In genomic region chr9:93291536-93292287, GRCh38 we compare ENCODE assay signal across 18 cellular contexts.
"Had no signal": no experiment of that assay in that cellular context is flagged by ENCODE, and none has a peak within 500 bp of the region (broad histone marks: within the 10 kb centered on the region; RNA-seq: fewer than 3 reads in every experiment).

No MANE protein-coding gene starts in this region.

- H3K27ac Mint-ChIP-seq: activated CD4-positive, alpha-beta T cell treated with anti-CD3 and anti-CD28 coated beads, Interleukin-2, amount 10 ng/mL, durations not matched to agents 7 days and 5 days; activated CD8-positive, alpha-beta T cell treated with anti-CD3 and anti-CD28 coated beads, Interleukin-2, amount 10 ng/mL, durations not matched to agents 7 days and 5 days; activated naive CD8-positive, alpha-beta T cell treated with anti-CD3 and anti-CD28 coated beads for 36 hours; activated T-cell treated with anti-CD3 and anti-CD28 coated beads, Interleukin-2, amount 50 U/mL, for 24 hours; naive B cell had no signal

- H3K27me3 Mint-ChIP-seq: activated naive CD8-positive, alpha-beta T cell treated with anti-CD3 and anti-CD28 coated beads for 36 hours had no signal

- ATAC-seq: activated CD8-positive, alpha-beta T cell treated with anti-CD3 and anti-CD28 coated beads, Interleukin-2, amount 10 ng/mL, durations not matched to agents 7 days and 5 days; left colon; lower lobe of right lung had no signal

- H3K27me3 ChIP-seq: breast epithelium had no signal

- H3K4me1 ChIP-seq: breast epithelium, lower lobe of right lung, prostate gland, tibial artery had no signal

- H3K27ac ChIP-seq: breast epithelium, lower lobe of right lung, prostate gland, tibial artery, WERI-Rb-1 had no signal

- H3K36me3 Mint-ChIP-seq: activated naive CD8-positive, alpha-beta T cell treated with anti-CD3 and anti-CD28 coated beads for 36 hours; naive B cell had no signal

- H3K9me3 Mint-ChIP-seq: activated CD4-positive, alpha-beta T cell treated with anti-CD3 and anti-CD28 coated beads, Interleukin-2, amount 10 ng/mL, durations not matched to agents 7 days and 5 days; activated naive CD8-positive, alpha-beta T cell treated with anti-CD3 and anti-CD28 coated beads for 36 hours; activated T-cell treated with anti-CD3 and anti-CD28 coated beads, Interleukin-2, amount 50 U/mL, for 24 hours; central memory CD8-positive, alpha-beta T cell; naive B cell; stimulated activated naive CD8-positive, alpha-beta T cell treated with anti-CD3 and anti-CD28 coated beads, Interleukin-15, Interleukin-2, amounts not matched to agents 100 ng/mL and 50 ng/mL, for 24 hours had no signal

- H3K4me3 ChIP-seq: breast epithelium, lower lobe of right lung, prostate gland, tibial artery had no signal

- DNase-seq: activated CD4-positive, alpha-beta T cell treated with anti-CD3 and anti-CD28 coated beads, Interleukin-2, amount 10 ng/mL, durations not matched to agents 7 days and 5 days; activated CD4-positive, CD25-positive, alpha-beta regulatory T cell treated with anti-CD3 and anti-CD28 coated beads, Interleukin-2, amount 50 U/mL, for 72 hours; activated CD8-positive, alpha-beta T cell treated with anti-CD3 and anti-CD28 coated beads, Interleukin-2, amount 10 ng/mL, durations not matched to agents 7 days and 5 days; activated naive CD4-positive, alpha-beta T cell treated with Interleukin-2 at 50 U/mL for 16 hours; activated naive CD8-positive, alpha-beta T cell treated with anti-CD3 and anti-CD28 coated beads for 36 hours; activated T-cell treated with anti-CD3 and anti-CD28 coated beads, Interleukin-2, amount 50 U/mL, for 24 hours; effector memory CD4-positive, alpha-beta T cell; lower lobe of right lung; naive B cell; stimulated activated CD4-positive, alpha-beta T cell treated with anti-CD3 and anti-CD28 coated beads, Interleukin-12 subunit alpha, Interleukin-12 subunit beta, amount 100 ng/mL, for 4 hours; substantia nigra; WERI-Rb-1 had no signal

- H3K4me3 Mint-ChIP-seq: activated CD4-positive, alpha-beta T cell treated with anti-CD3 and anti-CD28 coated beads, Interleukin-2, amount 10 ng/mL, durations not matched to agents 7 days and 5 days; activated CD8-positive, alpha-beta T cell treated with anti-CD3 and anti-CD28 coated beads, Interleukin-2, amount 10 ng/mL, durations not matched to agents 7 days and 5 days; activated naive CD8-positive, alpha-beta T cell treated with anti-CD3 and anti-CD28 coated beads for 36 hours; activated T-cell treated with anti-CD3 and anti-CD28 coated beads, Interleukin-2, amount 50 U/mL, for 24 hours; central memory CD8-positive, alpha-beta T cell; naive B cell; stimulated activated naive CD8-positive, alpha-beta T cell treated with anti-CD3 and anti-CD28 coated beads, Interleukin-15, Interleukin-2, amounts not matched to agents 100 ng/mL and 50 ng/mL, for 24 hours had no signal

- H3K9me3 ChIP-seq: breast epithelium, lower lobe of right lung, prostate gland, tibial artery had no signal

- H3K36me3 ChIP-seq: breast epithelium, lower lobe of right lung, prostate gland, tibial artery, WERI-Rb-1 had no signal

- H3K4me1 Mint-ChIP-seq: activated naive CD8-positive, alpha-beta T cell treated with anti-CD3 and anti-CD28 coated beads for 36 hours; central memory CD8-positive, alpha-beta T cell had no signal
